14 cellular contexts compared by ENCODE assay signal in the genomic region with DNA sequence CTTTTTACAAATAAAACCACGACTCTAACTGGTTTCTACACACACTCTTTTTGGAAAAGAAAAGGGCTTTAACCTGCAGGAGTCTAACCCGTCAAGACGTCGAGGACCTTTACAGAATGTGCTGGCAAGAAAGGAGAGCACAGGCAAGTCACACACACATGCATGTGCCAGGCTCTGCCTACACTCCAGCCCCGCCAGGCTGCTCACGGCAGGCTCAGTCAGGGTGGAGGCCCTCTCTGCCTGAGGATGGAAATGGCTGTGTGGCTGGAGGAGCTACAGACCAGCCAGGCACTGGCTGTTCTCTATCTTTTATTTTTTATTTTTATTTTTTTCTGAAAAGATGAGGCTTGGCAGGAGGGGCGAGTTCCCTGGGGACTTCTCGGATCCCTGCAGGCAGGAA. TPM values are rescaled to one million over a fixed set of nuclear protein-coding genes. Genes with fewer than 3 reads are reported as not detected.
DNase-seq lines count a peak whose midpoint lies in the region; ATAC-seq and TF ChIP-seq lines count a peak whose summit lies in the region.
"Had no signal": no experiment of that assay in that cellular context is flagged by ENCODE, and none has a peak within 500 bp of the region (broad histone marks: within the 10 kb centered on the region; RNA-seq: fewer than 3 reads in every experiment).

No MANE protein-coding gene starts in this region.

- H3K4me1 ChIP-seq in ACC112 (ENCODE audit: control insufficient read depth, insufficient read depth, low read length, unreplicated experiment) = no peaks in the 10 kb centered on the region
- peaks cover 0 to 10% of the 10 kb centered on the region in 2 donors for H3K4me1 ChIP-seq in naive thymus-derived CD4-positive, alpha-beta T cell (ENCODE audit: control insufficient read depth in 2 of 2, insufficient read depth in 2 of 2, low read length in 2 of 2)
- H3K4me1 ChIP-seq: Caco-2 had no signal

- no peaks in the 10 kb centered on the region for H3K36me3 Mint-ChIP-seq in chondrocyte (ENCODE audit: low read depth)
- no peaks in the 10 kb centered on the region for H3K36me3 Mint-ChIP-seq in naive thymus-derived CD4-positive, alpha-beta T cell

- peaks cover 59% of the 10 kb centered on the region for H3K27me3 Mint-ChIP-seq in chondrocyte (ENCODE audit: low read depth)
- peaks cover 77 to 91% (median 83%) of the 10 kb centered on the region in 5 donors for H3K27me3 Mint-ChIP-seq in naive thymus-derived CD4-positive, alpha-beta T cell

- no peak for TF ChIP-seq POLR2A in GM18505 (IDR thresholded peaks at IDR 0.05; ENCODE audit: borderline replicate concordance, extremely low read depth, insufficient read depth, insufficient read length)

- DNase-seq in H7 = peak; percentile 65
- no peak for DNase-seq in chondrocyte (ENCODE audit: low spot score)
- DNase-seq in naive thymus-derived CD4-positive, alpha-beta T cell = no peak
- DNase-seq in kidney tubule cell (ENCODE audit: low spot score) = no peak
- DNase-seq in cerebellum (ENCODE audit: low spot score) = no peak
- no peak for DNase-seq in NCI-H1694 treated with DMSO at 0.1 percent for 48 hours (lab: John Stamatoyannopoulos, UW)
- DNase-seq: cerebellar nuclear complex, NCI-H1436 treated with DMSO at 0.1 percent for 48 hours had no signal

- TF ChIP-seq CTCF in chondrocyte (IDR thresholded peaks at IDR 0.05) = no peak

- peak overlapping the region; percentile 33 for H3K4me3 Mint-ChIP-seq in chondrocyte (ENCODE audit: unreplicated experiment)
- H3K4me3 Mint-ChIP-seq in naive thymus-derived CD4-positive, alpha-beta T cell = peak overlapping the region in 8 of 10 donors; percentile 5 to 72 (median 24)

- POLR2A ChIA-PET in naive thymus-derived CD4-positive, alpha-beta T cell (lab: Charles Lee) = no interaction called here

- intact Hi-C loops in naive thymus-derived CD4-positive, alpha-beta T cell (cut with micrococcal nuclease) = no loop called here

- no peak for ATAC-seq in naive thymus-derived CD4-positive, alpha-beta T cell
- ATAC-seq in GM18505 (IDR thresholded peaks at IDR 0.05; ENCODE audit: unreplicated experiment) = no peak

- CTCF ChIA-PET in naive thymus-derived CD4-positive, alpha-beta T cell (lab: Charles Lee) = no interaction called here

- H3K4me1 Mint-ChIP-seq in chondrocyte (ENCODE audit: low read depth) = peaks cover 25% of the 10 kb centered on the region
- peaks cover 13 to 42% (median 26%) of the 10 kb centered on the region in 7 donors for H3K4me1 Mint-ChIP-seq in naive thymus-derived CD4-positive, alpha-beta T cell

- no peaks in the 10 kb centered on the region for H3K36me3 ChIP-seq in ACC112 (ENCODE audit: insufficient read depth, low read length)
- H3K36me3 ChIP-seq in H7 (replicated peaks; ENCODE audit: control insufficient read depth, insufficient read depth, low read length) = no peaks in the 10 kb centered on the region
- H3K36me3 ChIP-seq in naive thymus-derived CD4-positive, alpha-beta T cell (ENCODE audit: control insufficient read depth in 2 of 3, insufficient read depth in 3 of 3, low read length in 3 of 3) = no peaks in the 10 kb centered on the region

- no peaks in the 10 kb centered on the region for H3K79me2 ChIP-seq in ACC112 (ENCODE audit: control insufficient read depth, insufficient read depth, low read length, unreplicated experiment)

- no peak overlapping the region for H3K27ac ChIP-seq in ACC112 (ENCODE audit: low read depth, low read length)
- no peak overlapping the region for H3K27ac ChIP-seq in naive thymus-derived CD4-positive, alpha-beta T cell (ENCODE audit: low read depth, low read length)

- H3K4me3 ChIP-seq in ACC112 (ENCODE audit: low read depth, low read length) (peak overlapping the region; percentile 68), H7 (ENCODE audit: insufficient read depth, low read depth, low read length) (peak overlapping the region; percentile 28)
- H3K4me3 ChIP-seq in naive thymus-derived CD4-positive, alpha-beta T cell (ENCODE audit: low read length) = no peak overlapping the region

- H3K27ac Mint-ChIP-seq in chondrocyte (ENCODE audit: unreplicated experiment) = no peak overlapping the region
- H3K27ac Mint-ChIP-seq in naive thymus-derived CD4-positive, alpha-beta T cell = no peak overlapping the region
- H3K27ac Mint-ChIP-seq: progenitor cell of endocrine pancreas had no signal

- H3K27me3 ChIP-seq in ACC112 (ENCODE audit: insufficient read depth, low read length) (peaks cover 55% of the 10 kb centered on the region), H7 (ENCODE audit: control insufficient read depth, insufficient read depth, low read length) (peaks cover 93% of the 10 kb centered on the region)
- H3K27me3 ChIP-seq in naive thymus-derived CD4-positive, alpha-beta T cell (ENCODE audit: control insufficient read depth in 2 of 2, insufficient read depth in 2 of 2, low read length in 2 of 2) = no peaks in the 10 kb centered on the region

- H3K9me3 ChIP-seq in naive thymus-derived CD4-positive, alpha-beta T cell (ENCODE audit: control insufficient read depth in 2 of 3, low read length in 3 of 3) = no peaks in the 10 kb centered on the region
- H3K9me3 ChIP-seq: Caco-2 had no signal

- no peaks in the 10 kb centered on the region for H3K9me3 Mint-ChIP-seq in chondrocyte (ENCODE audit: low read depth)
- H3K9me3 Mint-ChIP-seq in naive thymus-derived CD4-positive, alpha-beta T cell = peaks cover 0 to 2% (median 0%) of the 10 kb centered on the region in 11 donors

- peak overlapping the region; percentile 79 for H2AFZ ChIP-seq in ACC112 (ENCODE audit: low read length, unreplicated experiment)

RNA-seq across cellular contexts. Expression of a gene that starts 10.2 kb away (rescaled TPM):
- 1.7 and 3.0 TPM in 2 replicates for total RNA-seq in H7 (2014; rRNA removed; shearing (Covaris generic))
- total RNA-seq in chondrocyte = not detected in 3 replicates
- not detected for total RNA-seq in naive thymus-derived CD4-positive, alpha-beta T cell
- polyA plus RNA-seq in naive thymus-derived CD4-positive, alpha-beta T cell = not detected
- not detected for total RNA-seq in cerebellum
- total RNA-seq: Caco-2, progenitor cell of endocrine pancreas, Right ventricle myocardium superior had no signal

RNA-seq across cellular contexts. Expression of a gene that starts 57.5 kb away (rescaled TPM):
- 0.07 and 0.80 TPM in 2 replicates for total RNA-seq in H7 (2014; rRNA removed; shearing (Covaris generic))
- 35.0 to 93.2 TPM (median 35.1 TPM) in 3 replicates for total RNA-seq in chondrocyte
- total RNA-seq in naive thymus-derived CD4-positive, alpha-beta T cell = not detected
- not detected for polyA plus RNA-seq in naive thymus-derived CD4-positive, alpha-beta T cell
- total RNA-seq in cerebellum = 0.45 TPM
- total RNA-seq: activated CD8-positive, alpha-beta memory T cell treated with anti-CD3 and anti-CD28 coated beads for 36 hours had no signal

Comparison
In these comparisons a context has a peak if more than half of its experiments do, and no peak if none do; other contexts are left out.
1. RNA of a gene that starts 57.5 kb away (total RNA-seq): 35.0 to 93.2 TPM in chondrocyte; 0.07 to 0.80 TPM in H7, 0.45 TPM in cerebellum (single experiment) and not detected in naive thymus-derived CD4-positive, alpha-beta T cell; every median in the first group is over 10 times any median in the second.